In the genomic region with DNA sequence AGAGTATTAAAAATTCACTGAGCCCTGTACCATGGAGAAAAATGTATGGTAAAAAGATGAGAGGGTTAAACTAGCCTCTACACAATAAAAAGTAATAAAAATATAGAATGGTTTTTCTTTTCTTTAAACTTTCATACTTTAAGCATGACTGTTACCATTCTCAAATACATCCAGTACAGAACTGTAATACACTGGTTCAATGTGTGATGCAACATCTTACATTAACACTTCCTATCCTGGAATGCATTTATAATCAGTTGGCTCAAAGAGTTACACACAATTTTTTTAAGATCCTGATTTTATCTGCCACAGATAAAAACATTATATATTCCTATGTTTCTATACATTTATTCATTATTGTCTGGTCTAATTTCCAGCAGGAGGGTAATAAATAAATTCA, we compare ENCODE assay signal across 21 cellular contexts. TPM values are rescaled to one million over a fixed set of nuclear protein-coding genes. Genes with fewer than 3 reads are reported as not detected.
A peak's percentile ranks its signal among the peaks of the same experiment; 100 is the strongest.
DNase-seq lines count a peak whose midpoint lies in the region; ATAC-seq, FAIRE-seq and TF ChIP-seq lines count a peak whose summit lies in the region.
"Had no signal": no experiment of that assay in that cellular context is flagged by ENCODE, and none has a peak within 500 bp of the region (broad histone marks: within the 10 kb centered on the region; RNA-seq: fewer than 3 reads in every experiment).

No MANE protein-coding gene starts in this region.

- H3K9me3 Mint-ChIP-seq in chondrocyte (ENCODE audit: low read depth): no peaks in the 10 kb centered on the region
- H3K9me3 Mint-ChIP-seq: activated B cell treated with CpG ODN at 0.5 μM for 24 hours; effector memory CD8-positive, alpha-beta T cell had no signal

- ATAC-seq in A549: no peak
- no peak for ATAC-seq in HG02840 (IDR thresholded peaks at IDR 0.05; ENCODE audit: low FRiP score, unreplicated experiment)
- no peak for ATAC-seq in GM18909 (IDR thresholded peaks at IDR 0.05; ENCODE audit: poor library complexity, unreplicated experiment)
- ATAC-seq: activated CD8-positive, alpha-beta memory T cell treated with anti-CD3 and anti-CD28 coated beads, Interleukin-2, amount 10 ng/mL, durations not matched to agents 7 days and 5 days; effector memory CD8-positive, alpha-beta T cell had no signal

- no peaks in the 10 kb centered on the region for H3K9me3 ChIP-seq in A549
- H3K9me3 ChIP-seq in KOPT-K1 (ENCODE audit: insufficient read depth, low read length, poor library complexity, severe bottlenecking): no peaks in the 10 kb centered on the region
- H3K9me3 ChIP-seq in mesenchymal stem cell (ENCODE audit: control insufficient read depth, low read length): no peaks in the 10 kb centered on the region
- no peaks in the 10 kb centered on the region for H3K9me3 ChIP-seq in suprapubic skin
- H3K9me3 ChIP-seq: psoas muscle, thyroid gland had no signal

- no peak overlapping the region for H4K91ac ChIP-seq in mesenchymal stem cell (ENCODE audit: low read length)

- POLR2A ChIA-PET in A549 (lab: Yijun Ruan, JAX): no interaction called here

- H3K27me3 ChIP-seq in mesenchymal stem cell (ENCODE audit: control insufficient read depth in 1 of 2, insufficient read depth in 1 of 2, low read length in 2 of 2): no peaks in the 10 kb centered on the region
- H3K27me3 ChIP-seq in suprapubic skin: no peaks in the 10 kb centered on the region
- H3K27me3 ChIP-seq: thyroid gland had no signal

- H3K4me1 Mint-ChIP-seq in chondrocyte (ENCODE audit: low read depth): peaks cover 73% of the 10 kb centered on the region

- H3K27ac Mint-ChIP-seq in chondrocyte (ENCODE audit: unreplicated experiment): peak overlapping the region; percentile 78
- H3K27ac Mint-ChIP-seq: activated B cell treated with CpG ODN at 0.5 μM for 24 hours; activated CD8-positive, alpha-beta memory T cell treated with anti-CD3 and anti-CD28 coated beads, Interleukin-2, amount 10 ng/mL, durations not matched to agents 7 days and 5 days; effector memory CD8-positive, alpha-beta T cell had no signal

- H3K36me3 ChIP-seq in KOPT-K1 (ENCODE audit: insufficient read depth, low read length): peaks cover 9% of the 10 kb centered on the region
- no peaks in the 10 kb centered on the region for H3K36me3 ChIP-seq in mesenchymal stem cell (ENCODE audit: control insufficient read depth in 1 of 2, insufficient read depth in 2 of 2, low read depth in 1 of 2, low read length in 2 of 2)
- no peaks in the 10 kb centered on the region for H3K36me3 ChIP-seq in suprapubic skin
- H3K36me3 ChIP-seq: thyroid gland had no signal

- H2AK5ac ChIP-seq in mesenchymal stem cell (ENCODE audit: low read length, severe bottlenecking): no peak overlapping the region

- H3K14ac ChIP-seq in mesenchymal stem cell (ENCODE audit: low read length in 2 of 2): no peak overlapping the region

- H4K8ac ChIP-seq in mesenchymal stem cell (ENCODE audit: low read length): no peak overlapping the region

- H3K4me3 ChIP-seq in A549 (no peak overlapping the region), mesenchymal stem cell (ENCODE audit: insufficient read depth in 1 of 2, low read depth in 1 of 2, low read length in 2 of 2) (peak overlapping the region in 1 of 2 experiments; percentile 20), suprapubic skin (no peak overlapping the region)
- H3K4me3 ChIP-seq: PC-9, psoas muscle, thyroid gland had no signal

- no peak overlapping the region for H3K4me3 Mint-ChIP-seq in chondrocyte (ENCODE audit: unreplicated experiment)
- H3K4me3 Mint-ChIP-seq: activated B cell treated with CpG ODN at 0.5 μM for 24 hours; activated CD8-positive, alpha-beta memory T cell treated with anti-CD3 and anti-CD28 coated beads, Interleukin-2, amount 10 ng/mL, durations not matched to agents 7 days and 5 days; effector memory CD8-positive, alpha-beta T cell had no signal

- H3K4me2 ChIP-seq in A549 (peak overlapping the region; percentile 40), mesenchymal stem cell (ENCODE audit: low read length, poor library complexity, severe bottlenecking) (no peak overlapping the region)
- H3K4me2 ChIP-seq: PC-9 had no signal

- no peak for FAIRE-seq in A549 (lab: Jason Lieb, UNC)
- FAIRE-seq: A204.1 had no signal

- no peak for TF ChIP-seq CTCF in A549 (IDR thresholded peaks at IDR 0.05)
- no peak for TF ChIP-seq CTCF in chondrocyte (IDR thresholded peaks at IDR 0.05)
- no peak for TF ChIP-seq CTCF in suprapubic skin (IDR thresholded peaks at IDR 0.05)

- no peak for TF ChIP-seq RAD21 in A549 (conservative IDR thresholded peaks at IDR 0.05 in 1 of 2, IDR thresholded peaks at IDR 0.05 in 1 of 2)

- no peak overlapping the region for H2BK15ac ChIP-seq in mesenchymal stem cell (ENCODE audit: low read depth, poor library complexity, severe bottlenecking)

- TF ChIP-seq POLR2A in A549 (IDR thresholded peaks at IDR 0.05; ENCODE audit: low read length): no peak
- no peak for TF ChIP-seq POLR2A in suprapubic skin (IDR thresholded peaks at IDR 0.05)

- H2AFZ ChIP-seq in mesenchymal stem cell (ENCODE audit: low read depth, low read length): no peak overlapping the region
- H2AFZ ChIP-seq: PC-9 had no signal

- H3K23ac ChIP-seq in mesenchymal stem cell (ENCODE audit: low read length in 2 of 2): no peak overlapping the region

- H3K9ac ChIP-seq in mesenchymal stem cell (ENCODE audit: low read length): no peak overlapping the region

- no peak overlapping the region for H3K18ac ChIP-seq in mesenchymal stem cell (ENCODE audit: low read depth in 1 of 2, low read length in 2 of 2)

- DNase-seq in A549 (ENCODE audit: low read depth in 1 of 2, low spot score in 1 of 2) (no peak), chondrocyte (ENCODE audit: low spot score) (no peak), mesenchymal stem cell (peak; percentile 33), SKM-1 (lab: John Stamatoyannopoulos, UW; ENCODE audit: unreplicated experiment) (no peak), suprapubic skin (ENCODE audit: low spot score in 2 of 2) (no peak)
- DNase-seq: activated B cell treated with CpG ODN at 0.5 μM for 24 hours; activated CD8-positive, alpha-beta memory T cell treated with anti-CD3 and anti-CD28 coated beads, Interleukin-2, amount 10 ng/mL, durations not matched to agents 7 days and 5 days; activated gamma-delta T cell; COR-L47; effector memory CD8-positive, alpha-beta T cell; GF-D8; glutamatergic neuron; kidney glomerular epithelial cell; NCI-H2227 treated with DMSO at 0.1 percent for 48 hours; PC-9; psoas muscle; thyroid gland had no signal

- no peaks in the 10 kb centered on the region for H3K36me3 Mint-ChIP-seq in chondrocyte (ENCODE audit: low read depth)
- H3K36me3 Mint-ChIP-seq: activated CD8-positive, alpha-beta memory T cell treated with anti-CD3 and anti-CD28 coated beads, Interleukin-2, amount 10 ng/mL, durations not matched to agents 7 days and 5 days had no signal

- no peak overlapping the region for H2BK5ac ChIP-seq in mesenchymal stem cell (ENCODE audit: low read depth, low read length, poor library complexity, severe bottlenecking)

- H3K27me3 Mint-ChIP-seq in chondrocyte (ENCODE audit: low read depth): no peaks in the 10 kb centered on the region

- CTCF ChIA-PET in A549 (lab: Yijun Ruan, JAX): interaction anchor here (0.9 to 4.0 kb wide), 3 partner anchors 9 to 274 kb away, joined by 3 to 23 read pairs (median 3); no protein-coding TSS in a partner anchor

- H3K79me1 ChIP-seq in mesenchymal stem cell (replicated peaks; ENCODE audit: low read length, poor library complexity, severe bottlenecking): no peaks in the 10 kb centered on the region

- TF ChIP-seq EP300 in A549 (IDR thresholded peaks at IDR 0.05) (no peak), suprapubic skin (IDR thresholded peaks at IDR 0.05) (no peak)

- H3K27ac ChIP-seq in A549: no peak overlapping the region; a peak in 2 of 6 replicates
- H3K27ac ChIP-seq in KOPT-K1 (ENCODE audit: low read depth, low read length, poor library complexity, severe bottlenecking): peak overlapping the region; percentile 7
- H3K27ac ChIP-seq in mesenchymal stem cell (ENCODE audit: low read length, poor library complexity, severe bottlenecking): peak overlapping the region; percentile 6
- no peak overlapping the region for H3K27ac ChIP-seq in suprapubic skin
- H3K27ac ChIP-seq: PC-9, psoas muscle, thyroid gland had no signal

- H3K4me1 ChIP-seq in A549 (peaks cover 61% of the 10 kb centered on the region), mesenchymal stem cell (ENCODE audit: control insufficient read depth, insufficient read depth, low read depth, low read length) (peaks cover 5% of the 10 kb centered on the region), suprapubic skin (peaks cover 61% of the 10 kb centered on the region)

- H2BK12ac ChIP-seq in mesenchymal stem cell (ENCODE audit: low read length in 2 of 2): no peak overlapping the region

- H2BK120ac ChIP-seq in mesenchymal stem cell (ENCODE audit: low read depth, low read length): no peak overlapping the region

- no peak overlapping the region for H3K4ac ChIP-seq in mesenchymal stem cell (ENCODE audit: low read depth in 1 of 2, low read length in 2 of 2)

TF ChIP-seq in A549, 52 proteins besides CTCF, POLR2A, EP300 and RAD21:
- TF ChIP-seq ZNF302 (CRISPR knock-in tag; IDR thresholded peaks at IDR 0.05) (no peak), TP53 (CRISPR knock-in tag; IDR thresholded peaks at IDR 0.05) (no peak), CEBPB (IDR thresholded peaks at IDR 0.05) (peak; percentile 8 to 49; a peak in 1 of 4 replicates)

RNA-seq across cellular contexts. Expression of gene GNAQ, which starts 4.7 kb away (rescaled TPM):
- polyA plus RNA-seq in A549 (2011; rRNA removed) (53.7 and 60.0 TPM in 2 replicates), A549 (2017; fragmentation: RNase III; extraction: RNeasy Plus Mini Kit Qiagen cat#74134 plus additional on column Dnase treatment) (17.1 to 18.2 TPM (median 17.9 TPM) in 3 replicates)
- 6.8 and 8.2 TPM in 2 replicates for polyA plus RNA-seq in A549 (2012; cell fraction: cytosol; rRNA removed)
- 3.3 and 5.8 TPM in 2 replicates for polyA plus RNA-seq in A549 (2012; cell fraction: nucleus; rRNA removed)
- polyA minus RNA-seq in A549 (2011; rRNA and poly(A)+ RNA removed): 45.7 and 46.6 TPM in 2 replicates
- total RNA-seq in chondrocyte (73.8 to 88.3 TPM (median 87.0 TPM) in 3 replicates), suprapubic skin (10 to 100 TPM; 16.0 to 29.0 (median 17.7) TPM)
- 27.9 TPM for polyA plus RNA-seq in mesenchymal stem cell (2013, experiment 1 of 2)
- 28.5 TPM for polyA plus RNA-seq in mesenchymal stem cell (2013, experiment 2 of 2)

Comparison
In these comparisons a context has a peak if more than half of its experiments do, and no peak if none do; other contexts are left out.
1. H3K27ac ChIP-seq: peak in KOPT-K1 (single experiment) and mesenchymal stem cell (single experiment); none in A549 (0 of 2) and suprapubic skin (single experiment).